Comparison of ENCODE assay signal across 8 cellular contexts in the genomic region with DNA sequence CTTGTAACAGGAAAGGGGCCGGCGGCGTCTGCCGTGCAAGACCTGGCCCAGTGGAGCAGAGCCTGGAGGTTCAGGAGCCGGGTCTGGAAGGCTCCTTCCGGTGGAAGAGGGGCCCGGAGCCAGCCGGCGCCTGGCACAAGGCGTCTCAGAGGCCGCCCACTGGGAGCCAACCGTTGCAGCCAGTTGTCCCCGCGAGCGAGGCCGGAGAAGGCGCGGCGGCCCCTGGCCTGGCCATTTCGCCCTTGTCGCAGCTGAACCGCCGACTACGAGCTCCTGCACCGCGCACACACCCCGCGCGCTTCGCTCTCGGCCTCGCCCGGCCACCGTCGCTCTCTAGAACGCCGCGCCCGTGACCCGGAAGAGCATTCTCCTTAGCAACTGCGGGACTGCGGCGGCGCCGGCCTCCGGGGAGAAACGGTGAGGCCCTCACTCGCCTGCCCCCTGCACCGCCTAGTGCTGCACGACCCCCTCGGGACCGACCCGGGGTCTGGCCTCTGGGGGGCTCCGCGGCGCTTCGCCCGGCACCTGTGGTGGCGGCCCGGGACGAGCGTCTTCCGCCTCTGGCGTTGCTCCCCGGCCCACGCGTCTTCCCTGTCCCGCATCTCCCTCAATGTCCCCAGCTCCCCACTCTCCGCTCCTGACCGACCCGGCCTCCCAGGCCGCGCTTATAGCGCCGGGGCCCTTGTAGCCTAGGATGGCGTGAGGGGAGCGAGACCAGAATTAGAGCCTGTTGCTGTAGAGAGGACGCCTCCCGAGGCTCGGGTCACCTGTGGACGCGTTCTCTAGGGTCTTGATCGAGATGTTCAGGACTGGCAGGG.
DNase-seq lines count a peak whose midpoint lies in the region; ATAC-seq and TF ChIP-seq lines count a peak whose summit lies in the region.

Gene DIS3L2, plus strand, starts transcription at position 365 of the 818 bp plus-strand sequence. CDS start 53,215 bp downstream, outside the sequence.

- H3K4me3 ChIP-seq in AG10803 (ENCODE audit: low read length) (peak within 1 kb of the TSS; percentile 93), choroid plexus epithelial cell (ENCODE audit: low read depth, low read length) (peak within 1 kb of the TSS; percentile 94)

- DNase-seq in AG10803 (ENCODE audit: low read depth) = peak; percentile 76
- peak; percentile 31 to 73 for DNase-seq in NCI-H446 (lab: John Stamatoyannopoulos, UW)
- DNase-seq in activated CD4-positive, alpha-beta T cell treated with anti-CD3 and anti-CD28 coated beads for 24 hours (ENCODE audit: low read depth in 2 of 2) = peak; percentile 59 to 69
- DNase-seq in choroid plexus epithelial cell (ENCODE audit: low read depth) = peak; percentile 81
- peak; percentile 87 for DNase-seq in kidney glomerular epithelial cell (lab: John Stamatoyannopoulos, UW)
- DNase-seq in stimulated activated CD4-positive, alpha-beta T cell treated with anti-CD3 and anti-CD28 coated beads, Interleukin-1b, Interleukin-23, amount 100 ng/mL, for 1 hour (ENCODE audit: low read depth in 2 of 2) = peak; percentile 29 to 65

- TF ChIP-seq CTCF in AG10803 (conservative IDR thresholded peaks at IDR 0.05; ENCODE audit: low read length) (no peak), choroid plexus epithelial cell (conservative IDR thresholded peaks at IDR 0.05; ENCODE audit: low read depth, low read length) (no peak)

- ATAC-seq in GM19035 (IDR thresholded peaks at IDR 0.05; ENCODE audit: unreplicated experiment) = peak; percentile 89
- ATAC-seq in HG03342 (IDR thresholded peaks at IDR 0.05; ENCODE audit: unreplicated experiment) = peak; percentile 93

Comparison
In these comparisons a context has a peak if more than half of its experiments do, and no peak if none do; other contexts are left out.
1. Peak in every context shown above with its lines: DNase-seq, ATAC-seq and H3K4me3 ChIP-seq.